Comparison of ENCODE assay signal across 10 cellular contexts in the genomic region with DNA sequence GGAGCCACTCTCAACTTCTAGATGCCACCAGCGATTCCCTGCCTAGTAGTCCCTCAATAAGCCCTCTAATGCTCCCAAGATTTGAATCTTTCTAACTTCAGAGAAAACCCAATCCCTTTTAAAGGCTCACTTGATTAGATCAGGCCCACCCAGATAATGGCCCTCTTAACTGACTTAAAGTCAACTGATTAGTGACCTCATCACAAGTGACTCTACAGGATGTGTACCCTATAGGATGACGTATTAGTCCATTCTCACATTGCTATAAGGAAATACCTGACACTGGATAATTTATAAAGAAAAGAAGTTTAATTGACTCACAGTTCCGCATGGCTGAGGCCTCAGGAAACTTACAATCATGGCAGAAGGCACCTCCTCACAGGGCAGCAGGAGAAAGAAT. TPM values are rescaled to one million over a fixed set of nuclear protein-coding genes. Genes with fewer than 3 reads are reported as not detected.
"Had no signal": no experiment of that assay in that cellular context is flagged by ENCODE, and none has a peak within 500 bp of the region (broad histone marks: within the 10 kb centered on the region; RNA-seq: fewer than 3 reads in every experiment).

No MANE protein-coding gene starts in this region.

- H3K4me3 ChIP-seq: GM23248, GM23338, HAP-1 had no signal

- H3K9me3 ChIP-seq: HAP-1 had no signal

- ATAC-seq: GM23338, HCT116 had no signal

- H3K9ac ChIP-seq: GM23248 had no signal

- H3K4me1 ChIP-seq: HAP-1 had no signal

- H3K4me2 ChIP-seq: GM23338 had no signal

- FAIRE-seq: H54 had no signal

- H3K27ac ChIP-seq: GM23248 had no signal

- DNase-seq: GM23248, GOT3, H7, H9, HCEC 1CT, HFFc6 had no signal

- H3K36me3 ChIP-seq: HAP-1 had no signal

- H2AFZ ChIP-seq: GM23248, GM23338 had no signal

RNA-seq across cellular contexts. Expression of gene ANKS1B, which starts 49.1 kb away (rescaled TPM):
- total RNA-seq: GM23248 had no signal
- polyA plus RNA-seq: GM23248 had no signal
